In genomic region chr5:120219988-120220387, GRCh38 we compare ENCODE assay signal across 19 cellular contexts.
A peak's percentile ranks its signal among the peaks of the same experiment; 100 is the strongest.
DNase-seq lines count a peak whose midpoint lies in the region; ATAC-seq and TF ChIP-seq lines count a peak whose summit lies in the region.
"Had no signal": no experiment of that assay in that cellular context is flagged by ENCODE, and none has a peak within 500 bp of the region (broad histone marks: within the 10 kb centered on the region; RNA-seq: fewer than 3 reads in every experiment).

No MANE protein-coding gene starts in this region.

- H2BK120ac ChIP-seq in mesendoderm (ENCODE audit: low read depth, low read length): no peak overlapping the region

- H3K4me1 Mint-ChIP-seq in GM23338: no peaks in the 10 kb centered on the region
- H3K4me1 Mint-ChIP-seq: CD4-positive, alpha-beta memory T cell; H9 had no signal

- TF ChIP-seq CTCF in GM23338 (conservative IDR thresholded peaks at IDR 0.05; ENCODE audit: low read depth in 2 of 2) (no peak), psoas muscle (IDR thresholded peaks at IDR 0.05) (no peak)

- H3K4me3 ChIP-seq in ACC112 (ENCODE audit: low read depth, low read length): no peak overlapping the region
- H3K4me3 ChIP-seq in GM23338: no peak overlapping the region
- no peak overlapping the region for H3K4me3 ChIP-seq in mesendoderm (ENCODE audit: low read length)
- H3K4me3 ChIP-seq in psoas muscle: no peak overlapping the region
- H3K4me3 ChIP-seq: A549, GM23248 had no signal

- no peak for DNase-seq in GM23338 (ENCODE audit: low spot score)
- peak; percentile 2 for DNase-seq in NCI-H82 treated with DMSO at 0.1 percent for 48 hours (lab: John Stamatoyannopoulos, UW; ENCODE audit: unreplicated experiment)
- no peak for DNase-seq in mesendoderm
- no peak for DNase-seq in psoas muscle
- no peak for DNase-seq in nucleus accumbens (lab: John Stamatoyannopoulos, UW)
- DNase-seq in LoVo (ENCODE audit: low spot score): no peak
- DNase-seq: 8988T; C1 segment of cervical spinal cord; Calu3; CD4-positive, alpha-beta memory T cell; COR-L47; DMS153; DND-41; GM23248; H9; HFFc6 had no signal

- no peaks in the 10 kb centered on the region for H3F3A ChIP-seq in GM23338 (replicated peaks; ENCODE audit: low read depth)

- no peak overlapping the region for H3K27ac Mint-ChIP-seq in GM23338
- H3K27ac Mint-ChIP-seq: CD4-positive, alpha-beta memory T cell; H9; HFFc6 had no signal

- H3K56ac ChIP-seq in mesendoderm (ENCODE audit: low read length): no peak overlapping the region

- no peak overlapping the region for H4K5ac ChIP-seq in mesendoderm (ENCODE audit: low read length)

- H2BK15ac ChIP-seq in mesendoderm (replicated peaks; ENCODE audit: low read depth): no peak overlapping the region

- H3K27ac ChIP-seq in ACC112 (ENCODE audit: low read depth, low read length) (no peak overlapping the region), GM23338 (ENCODE audit: low read depth) (no peak overlapping the region), mesendoderm (ENCODE audit: low read depth, low read length) (no peak overlapping the region), psoas muscle (no peak overlapping the region)
- H3K27ac ChIP-seq: A549, GM23248 had no signal

- H3K9me3 ChIP-seq in psoas muscle: peaks cover 5% of the 10 kb centered on the region
- H3K9me3 ChIP-seq: A549 had no signal

- H3K4ac ChIP-seq in mesendoderm (ENCODE audit: low read depth, low read length): no peak overlapping the region

- no peaks in the 10 kb centered on the region for H3K9me2 ChIP-seq in GM23338 (ENCODE audit: insufficient read depth)

- no peak overlapping the region for H3K9ac ChIP-seq in mesendoderm (ENCODE audit: low read length)
- H3K9ac ChIP-seq: GM23248 had no signal

- H3K4me3 Mint-ChIP-seq in GM23338: no peak overlapping the region
- H3K4me3 Mint-ChIP-seq: CD4-positive, alpha-beta memory T cell; H9; HFFc6 had no signal

- H3K9me3 Mint-ChIP-seq in GM23338: no peaks in the 10 kb centered on the region
- H3K9me3 Mint-ChIP-seq: H9, HFFc6 had no signal

- H3K23ac ChIP-seq in mesendoderm (ENCODE audit: low read length): no peak overlapping the region

- H3K79me2 ChIP-seq in ACC112 (ENCODE audit: control insufficient read depth, insufficient read depth, low read length, unreplicated experiment) (no peaks in the 10 kb centered on the region), GM23338 (replicated peaks; ENCODE audit: insufficient read depth) (no peaks in the 10 kb centered on the region), mesendoderm (ENCODE audit: control insufficient read depth, insufficient read depth, low read length) (no peaks in the 10 kb centered on the region)

- peak overlapping the region; percentile 39 for H4K8ac ChIP-seq in mesendoderm (ENCODE audit: low read depth, low read length)

- no peaks in the 10 kb centered on the region; the same call in 1 of the 2 replicates for H3K36me3 ChIP-seq in ACC112 (ENCODE audit: insufficient read depth, low read length)
- H3K36me3 ChIP-seq in GM23338 (ENCODE audit: insufficient read depth): no peaks in the 10 kb centered on the region
- H3K36me3 ChIP-seq in mesendoderm (ENCODE audit: control insufficient read depth, insufficient read depth, low read length): no peaks in the 10 kb centered on the region
- no peaks in the 10 kb centered on the region for H3K36me3 ChIP-seq in psoas muscle (ENCODE audit: insufficient read depth in 1 of 2, low read depth in 1 of 2)

- no peaks in the 10 kb centered on the region for H3K79me1 ChIP-seq in mesendoderm (ENCODE audit: low read length)

- H3K4me2 ChIP-seq in GM23338: no peak overlapping the region
- H3K4me2 ChIP-seq in mesendoderm (ENCODE audit: low read length): no peak overlapping the region
- H3K4me2 ChIP-seq: A549 had no signal

- no peaks in the 10 kb centered on the region for H3K27me3 ChIP-seq in ACC112 (ENCODE audit: insufficient read depth, low read length)
- H3K27me3 ChIP-seq in GM23338 (ENCODE audit: insufficient read depth): no peaks in the 10 kb centered on the region
- H3K27me3 ChIP-seq in mesendoderm (ENCODE audit: insufficient read depth, low read length, poor library complexity): no peaks in the 10 kb centered on the region
- H3K27me3 ChIP-seq in psoas muscle (ENCODE audit: insufficient read depth in 3 of 3, low read length in 2 of 3): no peaks in the 10 kb centered on the region

- H2BK5ac ChIP-seq in mesendoderm (ENCODE audit: low read length): no peak overlapping the region

- intact Hi-C loops in psoas muscle (cut with DNase I): no loop called here

- no peak overlapping the region for H2AK5ac ChIP-seq in mesendoderm (ENCODE audit: low read length)

- no peaks in the 10 kb centered on the region for H4K20me1 ChIP-seq in GM23338 (replicated peaks; ENCODE audit: insufficient read depth)

- no peak for ATAC-seq in GM23338
- no peak for ATAC-seq in psoas muscle
- ATAC-seq: A549, HCT116 had no signal

- WGBS in mesendoderm (ENCODE audit: extremely low coverage, insufficient coverage, low lambda C conversion rate): no CpG with 5 or more reads among the region's 3 CpGs
- WGBS in psoas muscle, 3 donors: 83 to 90% (median 87%) methylated on average over 3 of the region's 3 CpGs

- no peaks in the 10 kb centered on the region for H3K36me3 Mint-ChIP-seq in GM23338 (ENCODE audit: low read depth)
- H3K36me3 Mint-ChIP-seq: CD4-positive, alpha-beta memory T cell had no signal

- no peaks in the 10 kb centered on the region for H3K27me3 Mint-ChIP-seq in GM23338 (ENCODE audit: insufficient read depth, low read depth, poor library complexity)
- H3K27me3 Mint-ChIP-seq: CD4-positive, alpha-beta memory T cell had no signal

- H3K4me1 ChIP-seq in ACC112 (ENCODE audit: control insufficient read depth, insufficient read depth, low read length, unreplicated experiment): no peaks in the 10 kb centered on the region
- no peaks in the 10 kb centered on the region for H3K4me1 ChIP-seq in GM23338 (ENCODE audit: insufficient read depth)
- H3K4me1 ChIP-seq in mesendoderm (ENCODE audit: control insufficient read depth, low read depth, low read length): no peaks in the 10 kb centered on the region
- H3K4me1 ChIP-seq in psoas muscle: no peaks in the 10 kb centered on the region
- H3K4me1 ChIP-seq: A549 had no signal

- no peak overlapping the region for H3K18ac ChIP-seq in mesendoderm (ENCODE audit: low read length)

- H2AFZ ChIP-seq in ACC112 (ENCODE audit: low read length, unreplicated experiment): peak overlapping the region; percentile 54
- 0 out of 2 replicates have a peak overlapping the region, but pooled peaks have one; percentile 20 for H2AFZ ChIP-seq in GM23338
- H2AFZ ChIP-seq: GM23248 had no signal

TF ChIP-seq in GM23338, 12 proteins besides CTCF, POLR2A, EP300 and RAD21 (continues in another document):
- TF ChIP-seq REST (IDR thresholded peaks at IDR 0.05; ENCODE audit: unreplicated experiment) (no peak), NANOG (IDR thresholded peaks at IDR 0.05; ENCODE audit: borderline replicate concordance) (no peak), EZH2phosphoT487 (IDR thresholded peaks at IDR 0.05; ENCODE audit: unreplicated experiment) (no peak), CREB1 (CRISPR knock-in tag; IDR thresholded peaks at IDR 0.05; ENCODE audit: low read depth) (no peak), EZH2 (IDR thresholded peaks at IDR 0.05; ENCODE audit: low read depth, unreplicated experiment) (no peak)
